1 cellular context compared by ENCODE assay signal in the genomic region with DNA sequence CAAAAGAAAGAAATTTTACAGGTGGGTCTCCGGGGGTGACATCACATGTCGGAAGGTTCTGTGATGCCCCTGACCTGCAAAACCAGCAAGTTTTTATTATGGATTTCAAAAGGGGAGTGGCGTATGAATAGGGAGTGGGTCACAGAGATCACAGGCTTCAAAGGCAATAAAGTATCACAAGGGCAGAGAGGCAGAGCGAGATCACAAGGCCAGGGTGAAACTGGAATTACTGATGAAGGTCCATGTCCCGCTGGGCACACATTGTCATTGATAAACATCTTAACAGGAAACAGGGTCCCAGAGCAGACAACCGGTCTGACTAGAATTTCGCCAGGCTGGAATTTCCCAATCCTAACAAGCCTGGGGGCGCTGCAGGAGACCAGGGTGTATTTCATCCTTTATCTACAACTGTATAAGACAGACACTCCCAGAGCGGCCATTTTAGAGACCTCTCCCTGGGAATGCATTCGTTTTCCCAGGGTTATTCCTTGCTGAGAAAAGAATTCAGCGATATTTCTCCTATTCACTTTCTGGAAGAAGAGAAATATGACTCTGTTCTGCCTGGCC.
TF ChIP-seq lines count a peak whose summit lies in the region.

No MANE protein-coding gene starts in this region.

TF ChIP-seq in H1, 55 proteins besides CTCF, POLR2A, EP300 and RAD21:
- peak; percentile 72 for TF ChIP-seq CEBPB (IDR thresholded peaks at IDR 0.05; ENCODE audit: low read depth, low read length)
- peak; percentile 63 for TF ChIP-seq SP1 (IDR thresholded peaks at IDR 0.05; ENCODE audit: low read depth, low read length)
- TF ChIP-seq TCF12 (IDR thresholded peaks at IDR 0.05; ENCODE audit: low read depth, low read length), result 0 out of 2 replicates have a peak, but pooled peaks have one; percentile 23
